In the genomic region with DNA sequence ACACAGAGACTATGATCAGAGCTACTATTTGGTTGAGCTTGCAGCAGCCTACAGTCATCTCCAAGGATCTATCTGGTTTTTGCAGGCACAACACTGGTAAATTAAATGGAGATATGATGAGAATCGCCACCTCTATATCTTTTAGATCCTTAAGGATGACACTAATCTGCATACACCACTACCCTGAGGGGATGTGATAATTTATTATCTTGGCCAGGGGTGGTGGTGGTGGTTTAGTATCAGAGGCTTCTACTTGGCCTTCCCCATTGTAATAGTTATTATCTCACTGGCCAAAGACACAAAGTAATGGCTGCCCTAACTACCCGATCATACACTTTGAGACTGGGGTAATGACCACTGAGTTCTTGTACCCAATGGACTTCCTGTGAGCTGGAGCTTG, we compare ENCODE assay signal across 28 cellular contexts. TPM values are rescaled to one million over a fixed set of nuclear protein-coding genes. Genes with fewer than 3 reads are reported as not detected.
"Had no signal": no experiment of that assay in that cellular context is flagged by ENCODE, and none has a peak within 500 bp of the region (broad histone marks: within the 10 kb centered on the region; RNA-seq: fewer than 3 reads in every experiment).

No MANE protein-coding gene starts in this region.

- FAIRE-seq: endothelial cell of umbilical vein, islet of Langerhans, keratinocyte had no signal

- ATAC-seq: esophagus mucosa; gastrocnemius medialis; heart right ventricle; left cardiac atrium; left lung; left ventricle myocardium superior; lower lobe of right lung; mucosa of descending colon; naive thymus-derived CD8-positive, alpha-beta T cell had no signal

- H3K27ac Mint-ChIP-seq: mesothelial cell of epicardium; naive thymus-derived CD8-positive, alpha-beta T cell had no signal

- H3K4me3 Mint-ChIP-seq: mesothelial cell of epicardium; naive B cell; naive thymus-derived CD8-positive, alpha-beta T cell had no signal

- H3K9me3 Mint-ChIP-seq: naive thymus-derived CD8-positive, alpha-beta T cell had no signal

- H3K27me3 Mint-ChIP-seq: naive thymus-derived CD8-positive, alpha-beta T cell had no signal

- H3K36me3 Mint-ChIP-seq: mesothelial cell of epicardium; naive B cell; naive thymus-derived CD8-positive, alpha-beta T cell had no signal

- DNase-seq: dermis blood vessel endothelial cell; dorsolateral prefrontal cortex; effector CD4-positive, alpha-beta T cell; effector memory CD4-positive, alpha-beta T cell; esophagus squamous epithelium; foreskin fibroblast; foreskin melanocyte; gastrocnemius medialis; glutamatergic neuron; head of caudate nucleus; heart right ventricle; hippocampal formation; left cardiac atrium; left lung; left ventricle myocardium superior; lower lobe of right lung; mesenchymal stem cell; mucosa of descending colon; naive B cell; naive thymus-derived CD8-positive, alpha-beta T cell had no signal

RNA-seq across cellular contexts. Expression of a gene that starts 21.2 kb away (rescaled TPM):
- total RNA-seq: dermis blood vessel endothelial cell; endothelial cell of umbilical vein; epithelial cell of proximal tubule; heart right ventricle; left cardiac atrium; left ventricle myocardium superior; lung microvascular endothelial cell; mesenteric fat pad; naive thymus-derived CD8-positive, alpha-beta T cell had no signal
